In the genomic region with DNA sequence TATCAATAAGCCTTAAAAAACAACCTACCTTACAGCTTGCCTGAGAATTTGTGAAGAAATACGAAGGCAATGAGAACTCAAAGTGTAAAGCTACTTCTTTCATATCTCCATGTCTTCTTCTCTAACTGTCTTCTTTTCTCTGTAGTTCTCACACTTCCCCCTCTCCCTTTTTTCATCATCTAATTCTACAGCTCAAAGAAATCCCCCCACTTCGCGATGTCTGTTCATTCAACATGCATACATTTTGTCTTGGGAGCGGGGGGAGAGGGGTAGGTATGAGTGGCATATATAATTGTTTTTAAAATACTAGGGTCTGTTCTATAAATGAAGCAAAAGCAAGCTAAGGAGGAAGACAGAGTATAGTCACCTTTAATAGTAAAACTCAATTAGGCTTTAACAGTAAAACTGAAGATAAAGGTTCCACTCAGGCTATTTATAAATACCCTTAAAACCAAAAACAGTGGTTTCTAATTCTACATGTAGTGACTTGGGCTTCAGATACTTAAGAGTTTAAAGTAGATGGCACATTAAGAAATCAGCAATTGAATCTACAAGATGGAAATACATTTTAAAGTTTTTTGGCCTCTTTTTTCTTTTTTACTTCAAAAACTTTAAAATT, we compare ENCODE assay signal across 8 cellular contexts.
DNase-seq lines count a peak whose midpoint lies in the region; ATAC-seq, FAIRE-seq and TF ChIP-seq lines count a peak whose summit lies in the region.

No MANE protein-coding gene starts in this region.

- peaks cover 17% of the 10 kb centered on the region for H3K4me1 Mint-ChIP-seq in astrocyte (ENCODE audit: low read depth, unreplicated experiment)

- FAIRE-seq in astrocyte (lab: Jason Lieb, UNC), result no peak

- peaks cover 10% of the 10 kb centered on the region for H3K36me3 Mint-ChIP-seq in astrocyte (ENCODE audit: low read depth, unreplicated experiment)

- H4K20me1 ChIP-seq in astrocyte (ENCODE audit: insufficient read depth, low read length), result peaks cover 48% of the 10 kb centered on the region

- peak overlapping the region; percentile 13 for H3K4me3 Mint-ChIP-seq in astrocyte (ENCODE audit: unreplicated experiment)

- no peaks in the 10 kb centered on the region for H3K9me3 ChIP-seq in astrocyte (ENCODE audit: insufficient read depth, low read depth, low read length)

- no peak overlapping the region for H3K9ac ChIP-seq in astrocyte (ENCODE audit: low read length)

- peak overlapping the region; percentile 96 for H3K27ac Mint-ChIP-seq in astrocyte (ENCODE audit: unreplicated experiment)

- no peaks in the 10 kb centered on the region for H3K27me3 Mint-ChIP-seq in astrocyte (ENCODE audit: low read depth, unreplicated experiment)

- no peak overlapping the region for H2AFZ ChIP-seq in astrocyte (ENCODE audit: low read depth, low read length)

- H3K4me3 ChIP-seq in GM12865 (ENCODE audit: low read depth, low read length), result peak overlapping the region; percentile 76
- no peak overlapping the region for H3K4me3 ChIP-seq in astrocyte (ENCODE audit: insufficient read depth, low read depth, low read length)

- DNase-seq in GM12865 (ENCODE audit: low read depth) (peak; percentile 65), GM20000 (ENCODE audit: low spot score) (peak; percentile 14), astrocyte (ENCODE audit: low read depth) (no peak), DMS53 (lab: John Stamatoyannopoulos, UW) (no peak), ecto neural progenitor cell (ENCODE audit: low spot score) (no peak), cortex of kidney (lab: John Stamatoyannopoulos, UW) (no peak), NCI-H2227 treated with DMSO at 0.1 percent for 48 hours (lab: John Stamatoyannopoulos, UW) (no peak)

- peak overlapping the region; percentile 43 for H3K4me2 ChIP-seq in astrocyte (ENCODE audit: low read length)

- TF ChIP-seq CTCF in GM12865 (IDR thresholded peaks at IDR 0.05; ENCODE audit: insufficient read depth, low read depth, low read length, missing control alignments), result no peak
- no peak for TF ChIP-seq CTCF in GM20000 (IDR thresholded peaks at IDR 0.05; ENCODE audit: extremely low read depth, missing control alignments)
- TF ChIP-seq CTCF in astrocyte (IDR thresholded peaks at IDR 0.05; ENCODE audit: insufficient read depth, low read depth, low read length), result no peak

- no peak overlapping the region for H3K27ac ChIP-seq in astrocyte (ENCODE audit: low read depth, low read length)

- peaks cover 51% of the 10 kb centered on the region for H3K79me2 ChIP-seq in astrocyte (ENCODE audit: insufficient read depth, low read length)

- peak; percentile 30 for ATAC-seq in HG03139 (IDR thresholded peaks at IDR 0.05; ENCODE audit: unreplicated experiment)

- no peaks in the 10 kb centered on the region for H3K9me3 Mint-ChIP-seq in astrocyte (ENCODE audit: unreplicated experiment)

- no peaks in the 10 kb centered on the region for H3K36me3 ChIP-seq in astrocyte (ENCODE audit: insufficient read depth, low read length)

- no peaks in the 10 kb centered on the region for H3K27me3 ChIP-seq in astrocyte (ENCODE audit: insufficient read depth, low read length)

- H3K4me1 ChIP-seq in astrocyte (ENCODE audit: insufficient read depth, low read length), result peaks cover 7% of the 10 kb centered on the region

Comparison
In these comparisons a context has a peak if more than half of its experiments do, and no peak if none do; other contexts are left out.
1. DNase-seq: peak in GM12865 (single experiment) and GM20000 (single experiment); none in astrocyte (single experiment), DMS53 (single experiment), ecto neural progenitor cell (single experiment), cortex of kidney (single experiment) and NCI-H2227 treated with DMSO at 0.1 percent for 48 hours (single experiment).